In the genomic region with DNA sequence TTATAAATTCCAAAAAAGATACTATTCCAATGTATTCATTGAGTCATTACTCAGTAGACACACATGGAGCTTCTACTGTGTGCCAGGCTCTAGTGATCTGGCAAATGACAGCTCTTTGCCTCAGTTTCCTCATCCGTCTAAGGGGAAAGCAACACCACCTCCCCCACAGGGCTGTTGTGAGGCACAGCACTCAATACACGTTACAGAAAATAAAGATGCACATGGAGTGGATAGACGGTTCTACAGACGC, we compare ENCODE assay signal across 9 cellular contexts. TPM values are rescaled to one million over a fixed set of nuclear protein-coding genes. Genes with fewer than 3 reads are reported as not detected.
DNase-seq lines count a peak whose midpoint lies in the region; ATAC-seq and TF ChIP-seq lines count a peak whose summit lies in the region.
"Had no signal": no experiment of that assay in that cellular context is flagged by ENCODE, and none has a peak within 500 bp of the region (broad histone marks: within the 10 kb centered on the region; RNA-seq: fewer than 3 reads in every experiment).

No MANE protein-coding gene starts in this region.

- no peak overlapping the region for H2AFZ ChIP-seq in H9 (ENCODE audit: low read length)

- no peak overlapping the region for H2BK15ac ChIP-seq in H9 (ENCODE audit: low read depth, low read length)

- H3K9ac ChIP-seq in H9 (ENCODE audit: extremely low read depth, insufficient read length, low read length), result no peak overlapping the region
- H3K9ac ChIP-seq in iPS-20b (ENCODE audit: low read depth, low read length), result peak overlapping the region; percentile 51; the same call in 1 of the 2 replicates

- H3K27me3 ChIP-seq in H9 (ENCODE audit: insufficient read depth, low read length), result no peaks in the 10 kb centered on the region
- no peaks in the 10 kb centered on the region for H3K27me3 ChIP-seq in iPS-20b (ENCODE audit: insufficient read depth, low read length)

- POLR2A ChIA-PET in WTC11 (lab: Charles Lee), result interaction anchor here (8.3 to 11.6 kb wide), 3 partner anchors 7 to 15 kb away, joined by 105 to 502 read pairs (median 179); a partner anchor contains a TSS

- H3K36me3 Mint-ChIP-seq in H9 (ENCODE audit: insufficient read depth in 1 of 3, low read depth in 3 of 3), result no peaks in the 10 kb centered on the region; a peak in 1 of 7 replicates
- no peaks in the 10 kb centered on the region for H3K36me3 Mint-ChIP-seq in WTC11
- H3K36me3 Mint-ChIP-seq in stimulated activated memory B cell treated with anti-CD40 and anti-IgM and Interleukin-4, amounts not matched to agents 10 μg/mL and 1 μg/mL and 100 μg/mL, for 72 hours, result no peaks in the 10 kb centered on the region

- no peak overlapping the region for H2BK5ac ChIP-seq in H9 (ENCODE audit: insufficient read length, low read length)

- CTCF ChIA-PET in WTC11 (lab: Charles Lee), result interaction anchor here (0.6 to 8.9 kb wide), 11 partner anchors 13 to 217 kb away, joined by 3 to 129 read pairs (median 3); a partner anchor contains a TSS

- H4K5ac ChIP-seq in H9 (ENCODE audit: insufficient read length, low read depth, low read length), result no peak overlapping the region

- ATAC-seq in WTC11 (no peak), GM21576 (IDR thresholded peaks at IDR 0.05; ENCODE audit: unreplicated experiment) (no peak)
- no peak for ATAC-seq in stimulated activated memory B cell treated with anti-CD40 and anti-IgM and Interleukin-4, amounts not matched to agents 10 μg/mL and 1 μg/mL and 100 μg/mL, for 72 hours

- no peaks in the 10 kb centered on the region for H4K20me1 ChIP-seq in H9 (ENCODE audit: control insufficient read depth, insufficient read depth, insufficient read length)

- H3K27me3 Mint-ChIP-seq in H9 (ENCODE audit: low read depth) (peaks cover 2% of the 10 kb centered on the region; the same call in 1 of the 2 replicates), WTC11 (ENCODE audit: low read depth) (peaks cover 4% of the 10 kb centered on the region)
- no peaks in the 10 kb centered on the region for H3K27me3 Mint-ChIP-seq in stimulated activated memory B cell treated with anti-CD40 and anti-IgM and Interleukin-4, amounts not matched to agents 10 μg/mL and 1 μg/mL and 100 μg/mL, for 72 hours
- H3K27me3 Mint-ChIP-seq: naive thymus-derived CD4-positive, alpha-beta T cell had no signal

- TF ChIP-seq CTCF in H9 (conservative IDR thresholded peaks at IDR 0.05) (no peak), WTC11 (IDR thresholded peaks at IDR 0.05) (no peak)

- no peak overlapping the region for H3K56ac ChIP-seq in H9 (ENCODE audit: insufficient read length, low read depth, low read length)

- H3K27ac Mint-ChIP-seq in H9, result peak overlapping the region in 2 of 3 experiments; percentile 72 to 92; a peak in 4 of 7 replicates
- peak overlapping the region; percentile 86 for H3K27ac Mint-ChIP-seq in WTC11
- H3K27ac Mint-ChIP-seq in stimulated activated memory B cell treated with anti-CD40 and anti-IgM and Interleukin-4, amounts not matched to agents 10 μg/mL and 1 μg/mL and 100 μg/mL, for 72 hours, result peak overlapping the region; percentile 95

- H4K8ac ChIP-seq in H9 (replicated peaks; ENCODE audit: insufficient read length, low read depth, low read length), result no peak overlapping the region

- H3K18ac ChIP-seq in H9 (ENCODE audit: insufficient read length, low read depth, low read length), result peak overlapping the region; percentile 39

- no peak overlapping the region for H2BK20ac ChIP-seq in H9 (ENCODE audit: low read depth, low read length, poor library complexity, severe bottlenecking)

- H3K4me1 ChIP-seq in H9 (ENCODE audit: insufficient read depth, low read length) (peaks cover 30% of the 10 kb centered on the region; the same call in 1 of the 2 replicates), iPS-20b (ENCODE audit: insufficient read depth, low read length) (peaks cover 59% of the 10 kb centered on the region)

- H3K23ac ChIP-seq in H9 (ENCODE audit: insufficient read length, low read depth, low read length), result no peak overlapping the region

- H3K4me1 Mint-ChIP-seq in H9 (peaks cover 80 to 82% of the 10 kb centered on the region in 2 experiments), WTC11 (peaks cover 85% of the 10 kb centered on the region)
- H3K4me1 Mint-ChIP-seq in stimulated activated memory B cell treated with anti-CD40 and anti-IgM and Interleukin-4, amounts not matched to agents 10 μg/mL and 1 μg/mL and 100 μg/mL, for 72 hours, result peaks cover 83% of the 10 kb centered on the region

- H3K14ac ChIP-seq in H9 (ENCODE audit: insufficient read depth, low read length), result no peak overlapping the region

- H3K9me3 ChIP-seq in H9 (ENCODE audit: control insufficient read depth, low read depth, low read length) (no peaks in the 10 kb centered on the region), iPS-20b (ENCODE audit: insufficient read depth, low read depth, low read length) (no peaks in the 10 kb centered on the region)

- H3K9me3 Mint-ChIP-seq in H9 (no peaks in the 10 kb centered on the region; a peak in 1 of 5 replicates), WTC11 (no peaks in the 10 kb centered on the region)
- no peaks in the 10 kb centered on the region for H3K9me3 Mint-ChIP-seq in stimulated activated memory B cell treated with anti-CD40 and anti-IgM and Interleukin-4, amounts not matched to agents 10 μg/mL and 1 μg/mL and 100 μg/mL, for 72 hours
- H3K9me3 Mint-ChIP-seq: naive thymus-derived CD4-positive, alpha-beta T cell had no signal

- H3K79me1 ChIP-seq in H9 (ENCODE audit: insufficient read depth, low read depth, low read length, poor library complexity, severe bottlenecking), result no peaks in the 10 kb centered on the region

- WGBS in H9 (ENCODE audit: extremely low coverage, insufficient read length, low lambda C conversion rate), result no CpG with 5 or more reads among the region's 4 CpGs

- no peaks in the 10 kb centered on the region for H3K79me2 ChIP-seq in H9 (ENCODE audit: insufficient read depth, low read length)

- DNase-seq in H9 (no peak), WTC11 (ENCODE audit: low spot score) (no peak), midbrain (lab: John Stamatoyannopoulos, UW) (no peak)
- no peak for DNase-seq in stimulated activated naive CD4-positive, alpha-beta T cell treated with Interleukin-2 at 50 U/mL for 16 hours (lab: John Stamatoyannopoulos, UW)
- no peak for DNase-seq in stimulated activated CD4-positive, alpha-beta T cell treated with anti-CD3 and anti-CD28 coated beads, Interleukin-12 subunit alpha, Interleukin-12 subunit beta, amount 100 ng/mL, for 4 hours
- DNase-seq: naive thymus-derived CD4-positive, alpha-beta T cell had no signal

- no peak overlapping the region for H4K91ac ChIP-seq in H9 (ENCODE audit: insufficient read length, low read depth, low read length)

- H3K4me3 Mint-ChIP-seq in H9 (peak overlapping the region in 1 of 2 experiments; percentile 62; a peak in 1 of 5 replicates), WTC11 (no peak overlapping the region)
- peak overlapping the region; percentile 59 for H3K4me3 Mint-ChIP-seq in stimulated activated memory B cell treated with anti-CD40 and anti-IgM and Interleukin-4, amounts not matched to agents 10 μg/mL and 1 μg/mL and 100 μg/mL, for 72 hours

- H3K27ac ChIP-seq in H9 (ENCODE audit: insufficient read length, low read depth, low read length) (no peak overlapping the region), iPS-20b (ENCODE audit: low read length) (no peak overlapping the region)

- no peak overlapping the region for H2BK120ac ChIP-seq in H9 (ENCODE audit: low read depth, low read length, poor library complexity, severe bottlenecking)

- H3K23me2 ChIP-seq in H9 (ENCODE audit: insufficient read length, low read depth, low read length, poor library complexity, severe bottlenecking), result peaks cover 16% of the 10 kb centered on the region

- no peak overlapping the region for H3K4me3 ChIP-seq in iPS-20b (ENCODE audit: low read length)

- no peak overlapping the region for H3T11ph ChIP-seq in H9 (ENCODE audit: low read length)

- H3K4me2 ChIP-seq in H9 (ENCODE audit: insufficient read depth, insufficient read length, low read length), result no peak overlapping the region

- no peaks in the 10 kb centered on the region for H3K36me3 ChIP-seq in iPS-20b (ENCODE audit: insufficient read depth, low read depth, low read length)

- no peak overlapping the region for H3K4ac ChIP-seq in H9 (ENCODE audit: low read depth, low read length)

- peak overlapping the region; percentile 42 for H2BK12ac ChIP-seq in H9 (ENCODE audit: insufficient read length, low read depth, low read length)

- H2AK5ac ChIP-seq in H9 (ENCODE audit: insufficient read length, low read length), result no peak overlapping the region

TF ChIP-seq in WTC11, 78 proteins besides CTCF, POLR2A, EP300 and RAD21:
- no peak for TF ChIP-seq HMGA2 (CRISPR knock-in tag; IDR thresholded peaks at IDR 0.05)
- TF ChIP-seq NFE2L1 (CRISPR knock-in tag; IDR thresholded peaks at IDR 0.05), result no peak

RNA-seq across cellular contexts. Expression of a gene that starts 6.5 kb away (rescaled TPM):
- 1,700 and 1,934 TPM in 2 replicates for total RNA-seq in H9 (2021)
- total RNA-seq in WTC11 (2021), result 1,830 to 2,350 TPM (median 2,261 TPM) in 3 replicates

RNA-seq across cellular contexts. Expression of a gene that starts 32.6 kb away (rescaled TPM):
- 54.7 and 56.0 TPM in 2 replicates for total RNA-seq in H9 (2021)
- 69.6 to 76.8 TPM (median 73.0 TPM) in 3 replicates for total RNA-seq in WTC11 (2021)
